In the genomic region with DNA sequence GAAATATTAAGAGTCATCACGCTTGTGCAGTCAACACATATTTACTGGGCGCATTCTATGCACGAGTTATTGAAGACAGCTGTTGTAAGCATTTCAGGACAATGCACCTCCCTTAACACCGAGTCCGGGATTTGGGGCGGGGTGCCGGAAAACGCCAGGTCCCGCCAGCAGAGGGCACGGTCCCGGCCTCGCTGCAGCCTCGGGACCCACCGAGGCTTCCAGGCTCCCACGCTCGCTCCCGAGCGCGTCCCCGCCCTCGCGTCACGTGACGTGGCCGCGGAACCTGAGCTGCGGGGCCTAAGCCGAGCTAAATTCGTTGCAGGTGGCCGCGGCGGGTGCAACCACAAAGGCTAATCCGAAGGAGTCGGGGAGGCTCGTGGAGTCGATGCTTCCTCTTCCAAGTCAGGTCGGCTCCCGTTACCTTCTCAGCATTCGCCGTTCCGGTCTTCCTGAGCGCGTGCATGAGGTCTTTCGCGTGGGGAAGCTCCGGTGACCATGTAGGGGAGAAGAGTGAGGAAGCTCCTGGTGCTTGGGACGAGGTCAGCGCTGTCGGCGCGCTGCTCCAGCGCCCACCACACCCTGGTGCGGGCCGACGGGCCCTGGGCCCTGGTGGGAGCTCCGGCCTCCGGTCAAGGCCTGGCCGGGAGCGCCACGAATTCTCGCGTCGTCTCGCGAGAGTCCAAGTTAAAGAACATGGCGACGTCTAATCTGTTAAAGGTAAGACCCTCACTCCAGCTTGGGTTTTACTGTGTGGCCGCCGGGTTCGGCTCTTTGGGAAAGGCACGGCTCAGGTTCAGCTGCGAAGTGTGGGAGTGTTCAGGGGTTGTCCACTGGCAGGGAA, we compare ENCODE assay signal across 8 cellular contexts. TPM values are rescaled to one million over a fixed set of nuclear protein-coding genes. Genes with fewer than 3 reads are reported as not detected.
A peak's percentile ranks its signal among the peaks of the same experiment; 100 is the strongest.
DNase-seq lines count a peak whose midpoint lies in the region; TF ChIP-seq lines count a peak whose summit lies in the region.

A gene (plus strand): TSS at position 243 of the 841 bp plus-strand sequence. CDS start 451 bp downstream, at position 694.

- peaks cover 43% of the 10 kb centered on the region for H4K20me1 ChIP-seq in Loucy (ENCODE audit: insufficient read depth, low read length, poor library complexity, severe bottlenecking)
- H4K20me1 ChIP-seq in neural progenitor cell (ENCODE audit: low read depth): peaks cover 36% of the 10 kb centered on the region

- peak within 1 kb of the TSS; percentile 92 for H3K27ac ChIP-seq in neural progenitor cell

- no peaks in the 10 kb centered on the region for H3F3A ChIP-seq in Loucy (ENCODE audit: low read depth)
- peaks cover 5% of the 10 kb centered on the region for H3F3A ChIP-seq in neural progenitor cell (ENCODE audit: low read depth)

- H3K9ac ChIP-seq in Loucy (ENCODE audit: low read depth, low read length, poor library complexity, severe bottlenecking): peak within 1 kb of the TSS; percentile 98
- H3K9ac ChIP-seq in neural progenitor cell: peak within 1 kb of the TSS; percentile 96

- H3K27me3 ChIP-seq in H7 (ENCODE audit: control insufficient read depth, insufficient read depth, low read length): no peaks in the 10 kb centered on the region
- H3K27me3 ChIP-seq in Loucy (ENCODE audit: insufficient read depth, low read length, poor library complexity, severe bottlenecking): no peaks in the 10 kb centered on the region
- no peaks in the 10 kb centered on the region for H3K27me3 ChIP-seq in neural progenitor cell

- H3K4me3 Mint-ChIP-seq in neural progenitor cell: peak within 1 kb of the TSS; percentile 99

- peaks cover 4% of the 10 kb centered on the region for H3K27me3 Mint-ChIP-seq in neural progenitor cell (ENCODE audit: insufficient read depth, low read depth)

- no peaks in the 10 kb centered on the region for H3K9me3 ChIP-seq in Loucy (ENCODE audit: insufficient read depth, low read depth, low read length)
- no peaks in the 10 kb centered on the region for H3K9me3 ChIP-seq in neural progenitor cell (ENCODE audit: low read depth)

- H3K4me1 ChIP-seq in Loucy (ENCODE audit: insufficient read depth, low read length, poor library complexity, severe bottlenecking) (peaks cover 35% of the 10 kb centered on the region), neural progenitor cell (peaks cover 21% of the 10 kb centered on the region)

- no peaks in the 10 kb centered on the region for H3K36me3 Mint-ChIP-seq in neural progenitor cell

- peak; percentile 77 for TF ChIP-seq CTCF in Loucy (conservative IDR thresholded peaks at IDR 0.05; ENCODE audit: low read length)
- peak; percentile 89 for TF ChIP-seq CTCF in fibroblast of villous mesenchyme (IDR thresholded peaks at IDR 0.05; ENCODE audit: insufficient read depth, low read depth, low read length)
- peak; percentile 88 for TF ChIP-seq CTCF in neural progenitor cell (IDR thresholded peaks at IDR 0.05)

- DNase-seq in GDM1 (lab: John Stamatoyannopoulos, UW): peak; percentile 79
- peak; percentile 93 for DNase-seq in H7
- peak; percentile 80 for DNase-seq in activated gamma-delta T cell (lab: John Stamatoyannopoulos, UW)
- DNase-seq in fibroblast of villous mesenchyme (ENCODE audit: low read depth): peak; percentile 95
- DNase-seq in neural progenitor cell (ENCODE audit: low spot score): peak; percentile 95
- DNase-seq in stromal cell of bone marrow (ENCODE audit: low read depth): peak; percentile 79

- H3K4me2 ChIP-seq in Loucy (ENCODE audit: low read depth, low read length, poor library complexity, severe bottlenecking) (peak within 1 kb of the TSS; percentile 97), neural progenitor cell (peak within 1 kb of the TSS; percentile 99)

- H3K9me3 Mint-ChIP-seq in neural progenitor cell: no peaks in the 10 kb centered on the region

- H3K9me2 ChIP-seq in Loucy (replicated peaks; ENCODE audit: low read depth, low read length): no peaks in the 10 kb centered on the region

- H3K36me3 ChIP-seq in H7 (replicated peaks; ENCODE audit: control insufficient read depth, insufficient read depth, low read length) (no peaks in the 10 kb centered on the region), Loucy (ENCODE audit: insufficient read depth, low read length) (no peaks in the 10 kb centered on the region), neural progenitor cell (no peaks in the 10 kb centered on the region)

- peaks cover 51% of the 10 kb centered on the region for H3K79me2 ChIP-seq in Loucy (ENCODE audit: insufficient read depth, low read length)
- H3K79me2 ChIP-seq in neural progenitor cell (ENCODE audit: low read depth): peaks cover 50% of the 10 kb centered on the region

- peaks cover 13% of the 10 kb centered on the region for H3K4me1 Mint-ChIP-seq in neural progenitor cell

- H3K27ac Mint-ChIP-seq in neural progenitor cell: peak within 1 kb of the TSS; percentile 99

- peak; percentile 85; the same call in 1 of the 2 replicates for TF ChIP-seq POLR2A in Raji (IDR thresholded peaks at IDR 0.05; ENCODE audit: insufficient read depth, low read depth, low read length)

- peak within 1 kb of the TSS; percentile 98 for H3K4me3 ChIP-seq in H7 (ENCODE audit: insufficient read depth, low read depth, low read length)
- H3K4me3 ChIP-seq in Loucy (ENCODE audit: low read length, poor library complexity, severe bottlenecking): peak within 1 kb of the TSS; percentile 98
- peak within 1 kb of the TSS; percentile 80 for H3K4me3 ChIP-seq in fibroblast of villous mesenchyme (ENCODE audit: low read depth, low read length)
- H3K4me3 ChIP-seq in neural progenitor cell: peak within 1 kb of the TSS; percentile 67

- H2AFZ ChIP-seq in Loucy (ENCODE audit: low read length) (peak within 1 kb of the TSS; percentile 99), neural progenitor cell (replicated peaks) (peak within 1 kb of the TSS; percentile 86)

RNA-seq across cellular contexts. Expression of the gene that starts here (rescaled TPM):
- 19.3 and 28.9 TPM in 2 replicates for total RNA-seq in H7 (2014; rRNA removed; shearing (Covaris generic))
- total RNA-seq in fibroblast of villous mesenchyme (39.9 and 61.3 TPM in 2 replicates), neural progenitor cell (ENCODE audit: low replicate concordance) (35.3 and 55.1 TPM in 2 replicates)

Comparison
In these comparisons a context has a peak if more than half of its experiments do, and no peak if none do; other contexts are left out.
1. Peak in every context shown above with its lines: DNase-seq, H3K4me3 ChIP-seq and H3K27ac ChIP-seq.